In the genomic region with DNA sequence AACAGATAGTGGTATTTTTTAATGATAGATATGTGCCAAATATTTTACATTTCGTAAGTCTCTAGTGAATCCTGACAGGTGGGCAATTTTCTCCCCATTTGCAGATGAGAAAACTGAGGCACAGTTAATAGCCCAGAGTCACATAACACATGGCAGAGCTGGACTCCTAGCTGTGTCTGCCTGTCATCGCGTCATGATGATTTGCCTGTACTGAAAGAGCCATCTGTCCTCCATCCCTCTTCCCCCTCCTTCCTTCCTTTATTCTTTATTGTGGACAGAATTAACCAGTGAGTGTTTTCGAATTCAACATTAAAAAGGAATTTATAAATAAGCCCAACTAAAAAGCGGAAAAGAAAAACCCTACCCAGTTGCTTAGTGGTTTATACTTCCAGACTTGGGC, we compare ENCODE assay signal across 21 cellular contexts. TPM values are rescaled to one million over a fixed set of nuclear protein-coding genes. Genes with fewer than 3 reads are reported as not detected.
A peak's percentile ranks its signal among the peaks of the same experiment; 100 is the strongest.
DNase-seq lines count a peak whose midpoint lies in the region; ATAC-seq and TF ChIP-seq lines count a peak whose summit lies in the region.
"Had no signal": no experiment of that assay in that cellular context is flagged by ENCODE, and none has a peak within 500 bp of the region (broad histone marks: within the 10 kb centered on the region; RNA-seq: fewer than 3 reads in every experiment).

No MANE protein-coding gene starts in this region.

- H3K27ac ChIP-seq in esophagus squamous epithelium (peak overlapping the region in 1 of 4 donors; percentile 28), brain microvascular endothelial cell (no peak overlapping the region)
- H3K27ac ChIP-seq: neutrophil had no signal

- H3K9me3 ChIP-seq in esophagus squamous epithelium: no peaks in the 10 kb centered on the region
- H3K9me3 ChIP-seq: heart right ventricle, neutrophil had no signal

- H3K4me3 ChIP-seq in esophagus squamous epithelium (no peak overlapping the region), brain microvascular endothelial cell (ENCODE audit: low read depth, low read length) (no peak overlapping the region)
- H3K4me3 ChIP-seq: heart right ventricle had no signal

- peaks cover 46% of the 10 kb centered on the region for H3K4me1 Mint-ChIP-seq in stimulated activated naive CD8-positive, alpha-beta T cell treated with anti-CD3 and anti-CD28 coated beads, Interleukin-15, Interleukin-2, amounts not matched to agents 100 ng/mL and 50 ng/mL, for 24 hours (ENCODE audit: low read depth)

- no peak for ATAC-seq in stimulated activated naive CD8-positive, alpha-beta T cell treated with anti-CD3 and anti-CD28 coated beads, Interleukin-15, Interleukin-2, amounts not matched to agents 100 U/mL and 50 U/mL, for 24 hours
- no peak for ATAC-seq in GM18868 (IDR thresholded peaks at IDR 0.05; ENCODE audit: unreplicated experiment)
- ATAC-seq: heart right ventricle, T-cell, WTC11 had no signal

- H3K36me3 Mint-ChIP-seq in stimulated activated naive CD8-positive, alpha-beta T cell treated with anti-CD3 and anti-CD28 coated beads, Interleukin-15, Interleukin-2, amounts not matched to agents 100 ng/mL and 50 ng/mL, for 24 hours (ENCODE audit: low read depth): peaks cover 27% of the 10 kb centered on the region

- peak overlapping the region; percentile 6 for H3K27ac Mint-ChIP-seq in stimulated activated naive CD8-positive, alpha-beta T cell treated with anti-CD3 and anti-CD28 coated beads, Interleukin-15, Interleukin-2, amounts not matched to agents 100 ng/mL and 50 ng/mL, for 24 hours
- H3K27ac Mint-ChIP-seq: activated T-helper 1 cell treated with anti-CD3 and anti-CD28 coated beads, Interleukin-12 subunit alpha, Interleukin-12 subunit beta, Interleukin-2, Interleukin-4 antibody, amounts not matched to agents 30 ng/mL and 10 ng/mL and 1 ng/mL, durations not matched to agents 14 hours and 24 hours and 36 hours; WTC11 had no signal

- H3K36me3 ChIP-seq in esophagus squamous epithelium (peaks cover 0 to 57% (median 6%) of the 10 kb centered on the region in 3 donors), brain microvascular endothelial cell (replicated peaks) (peaks cover 6% of the 10 kb centered on the region)

- TF ChIP-seq CTCF in esophagus squamous epithelium (IDR thresholded peaks at IDR 0.05): no peak
- no peak for TF ChIP-seq CTCF in brain microvascular endothelial cell (IDR thresholded peaks at IDR 0.05; ENCODE audit: low read depth, low read length, missing control alignments)

- in situ Hi-C loops in brain microvascular endothelial cell (cut with HindIII; ENCODE audit: low pct_ligation_motif_present, low sequenced_read_pairs): no loop called here

- intact Hi-C loops in esophagus squamous epithelium (cut with DNase I): no loop called here

- no peak for DNase-seq in stimulated activated naive CD8-positive, alpha-beta T cell treated with anti-CD3 and anti-CD28 coated beads, Interleukin-15, Interleukin-2, amounts not matched to agents 100 U/mL and 50 U/mL, for 24 hours
- DNase-seq in cerebellum (ENCODE audit: low spot score) (peak; percentile 54), midbrain (lab: John Stamatoyannopoulos, UW) (peak; percentile 70), esophagus squamous epithelium (lab: John Stamatoyannopoulos, UW) (no peak), brain microvascular endothelial cell (no peak), NCI-H748 treated with DMSO at 0.1 percent for 48 hours (lab: John Stamatoyannopoulos, UW) (no peak)
- DNase-seq: effector memory CD4-positive, alpha-beta T cell; HCEC 1CT; heart right ventricle; kidney; NCI-H1930; NCI-H446 treated with DMSO at 0.1 percent for 48 hours; retina; stimulated activated naive CD4-positive, alpha-beta T cell treated with Interleukin-2 at 50 U/mL for 16 hours; T-cell had no signal

- 89 to 90% methylated on average over 5 of the region's 5 CpGs for WGBS in esophagus squamous epithelium, 2 donors

- no peak for TF ChIP-seq POLR2A in esophagus squamous epithelium (IDR thresholded peaks at IDR 0.05)

- H3K4me1 ChIP-seq in esophagus squamous epithelium: peaks cover 46 to 82% (median 49%) of the 10 kb centered on the region in 3 donors

- H3K9me3 Mint-ChIP-seq in stimulated activated naive CD8-positive, alpha-beta T cell treated with anti-CD3 and anti-CD28 coated beads, Interleukin-15, Interleukin-2, amounts not matched to agents 100 ng/mL and 50 ng/mL, for 24 hours: no peaks in the 10 kb centered on the region
- H3K9me3 Mint-ChIP-seq: activated T-helper 1 cell treated with anti-CD3 and anti-CD28 coated beads, Interleukin-12 subunit alpha, Interleukin-12 subunit beta, Interleukin-2, Interleukin-4 antibody, amounts not matched to agents 30 ng/mL and 10 ng/mL and 1 ng/mL, durations not matched to agents 14 hours and 24 hours and 36 hours; T-cell; WTC11 had no signal

- H3K27me3 ChIP-seq in esophagus squamous epithelium: no peaks in the 10 kb centered on the region
- no peaks in the 10 kb centered on the region for H3K27me3 ChIP-seq in brain microvascular endothelial cell (replicated peaks)
- H3K27me3 ChIP-seq: heart right ventricle, neutrophil had no signal

- H3K27me3 Mint-ChIP-seq in stimulated activated naive CD8-positive, alpha-beta T cell treated with anti-CD3 and anti-CD28 coated beads, Interleukin-15, Interleukin-2, amounts not matched to agents 100 ng/mL and 50 ng/mL, for 24 hours: no peaks in the 10 kb centered on the region
- H3K27me3 Mint-ChIP-seq: T-cell had no signal

- H3K4me3 Mint-ChIP-seq in stimulated activated naive CD8-positive, alpha-beta T cell treated with anti-CD3 and anti-CD28 coated beads, Interleukin-15, Interleukin-2, amounts not matched to agents 100 ng/mL and 50 ng/mL, for 24 hours: no peak overlapping the region
- H3K4me3 Mint-ChIP-seq: activated T-helper 1 cell treated with anti-CD3 and anti-CD28 coated beads, Interleukin-12 subunit alpha, Interleukin-12 subunit beta, Interleukin-2, Interleukin-4 antibody, amounts not matched to agents 30 ng/mL and 10 ng/mL and 1 ng/mL, durations not matched to agents 14 hours and 24 hours and 36 hours; T-cell; WTC11 had no signal

RNA-seq across cellular contexts. Expression of a gene that starts 3.2 kb away (rescaled TPM):
- total RNA-seq in cerebellum: 51.0 TPM
- total RNA-seq in esophagus squamous epithelium: 10 to 100 TPM; 30.3 to 72.6 (median 35.1) TPM

RNA-seq across cellular contexts. Expression of a gene that starts 26.8 kb away (rescaled TPM):
- 18.1 TPM for total RNA-seq in cerebellum
- total RNA-seq in esophagus squamous epithelium: not detected
- total RNA-seq: kidney had no signal

RNA-seq across cellular contexts. Expression of a gene that starts 28.7 kb away (rescaled TPM):
- 4.3 TPM for total RNA-seq in cerebellum
- 100 to 1,000 TPM; 104 to 258 (median 169) TPM for total RNA-seq in esophagus squamous epithelium

RNA-seq across cellular contexts. Expression of a gene that starts 29.3 kb away (rescaled TPM):
- total RNA-seq in cerebellum (not detected), esophagus squamous epithelium (not detected)
- total RNA-seq: activated T-helper 1 cell treated with anti-CD3 and anti-CD28 coated beads, Interleukin-12 subunit alpha, Interleukin-12 subunit beta, Interleukin-2, Interleukin-4 antibody, amounts not matched to agents 30 ng/mL and 10 ng/mL and 1 ng/mL, durations not matched to agents 14 hours and 24 hours and 36 hours; heart right ventricle; T-cell; urinary bladder had no signal

RNA-seq across cellular contexts. Expression of a gene that starts 37.1 kb away (rescaled TPM):
- 12.1 TPM for total RNA-seq in cerebellum
- total RNA-seq in esophagus squamous epithelium: 10 to 100 TPM in 3 of 4 donors, 1 to 10 TPM in 1; 8.6 to 27.4 (median 19.3) TPM

Comparison
In these comparisons a context has a peak if more than half of its experiments do, and no peak if none do; other contexts are left out.
1. DNase-seq: peak in cerebellum (single experiment) and midbrain (single experiment); none in stimulated activated naive CD8-positive, alpha-beta T cell treated with anti-CD3 and anti-CD28 coated beads, Interleukin-15, Interleukin-2, amounts not matched to agents 100 U/mL and 50 U/mL, for 24 hours (single experiment), esophagus squamous epithelium (single experiment), brain microvascular endothelial cell (single experiment) and NCI-H748 treated with DMSO at 0.1 percent for 48 hours (single experiment).
2. RNA of a gene that starts 26.8 kb away (total RNA-seq): 18.1 TPM in cerebellum (single experiment); not detected in esophagus squamous epithelium; every median in the first group is over 10 times any median in the second.
3. RNA of a gene that starts 28.7 kb away (total RNA-seq): 104 to 258 TPM in esophagus squamous epithelium; 4.3 TPM in cerebellum (single experiment); every median in the first group is over 10 times any median in the second.